ENCODE assay signal across 37 cellular contexts in the genomic region with DNA sequence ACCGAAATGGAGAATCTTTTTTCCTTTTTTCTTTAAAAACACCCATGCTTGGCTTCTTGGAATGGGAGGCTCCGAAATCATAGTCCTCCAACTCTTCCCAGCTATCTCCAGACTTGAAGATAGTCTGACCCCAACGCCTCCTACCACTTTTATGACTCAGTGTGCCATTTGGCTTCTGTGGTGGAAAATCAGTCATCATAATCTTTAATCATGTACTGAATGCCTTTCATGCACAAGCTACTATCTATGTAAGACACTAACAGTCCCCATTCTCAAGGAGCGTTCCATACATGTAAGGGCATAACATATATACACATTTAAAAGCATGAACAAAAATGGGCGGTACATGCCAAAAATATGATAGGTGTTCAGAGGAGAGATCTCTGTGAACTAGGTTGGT. TPM values are rescaled to one million over a fixed set of nuclear protein-coding genes. Genes with fewer than 3 reads are reported as not detected.
"Had no signal": no experiment of that assay in that cellular context is flagged by ENCODE, and none has a peak within 500 bp of the region (broad histone marks: within the 10 kb centered on the region; RNA-seq: fewer than 3 reads in every experiment).

No MANE protein-coding gene starts in this region.

- ATAC-seq: activated CD4-positive, CD25-positive, alpha-beta regulatory T cell treated with anti-CD3 and anti-CD28 coated beads, Interleukin-2, amount 50 U/mL, for 24 hours; activated CD8-positive, alpha-beta T cell treated with anti-CD3 and anti-CD28 coated beads for 36 hours; activated T-cell treated with anti-CD3 and anti-CD28 coated beads, Interleukin-2, amount 50 U/mL, for 4 hours; gastroesophageal sphincter; heart right ventricle; T-helper 17 cell had no signal

- H3K36me3 ChIP-seq: breast epithelium, cardiac muscle cell, colonic mucosa had no signal

- H3K9me3 Mint-ChIP-seq: activated B cell treated with CpG ODN at 0.5 μM for 24 hours; activated CD8-positive, alpha-beta T cell treated with anti-CD3 and anti-CD28 coated beads for 36 hours; activated naive CD4-positive, alpha-beta T cell treated with anti-CD3 and anti-CD28 coated beads for 36 hours; activated naive CD4-positive, alpha-beta T cell treated with anti-CD3 and anti-CD28 coated beads, Interleukin-2, amount 50 U/mL, for 24 hours; activated naive CD8-positive, alpha-beta T cell treated with anti-CD3 and anti-CD28 coated beads, Interleukin-2, amount 10 ng/mL, durations not matched to agents 7 days and 5 days; activated T-cell treated with anti-CD3 and anti-CD28 coated beads, Interleukin-2, amount 50 U/mL, for 4 hours; activated T-helper 2 cell treated with anti-CD3 and anti-CD28 coated beads, Interferon-gamma antibody, Interleukin-2, Interleukin-4, amounts not matched to agents 10 μg/mL and 5 μg/mL and 100 μg/mL, durations not matched to agents 14 hours and 24 hours and 36 hours; brain; T-helper 2 cell treated with Interferon-gamma antibody and Interleukin-4, amounts not matched to agents 5 μg/mL and 100 μg/mL, for 36 hours had no signal

- DNase-seq: activated B cell treated with CpG ODN at 0.5 μM for 24 hours; activated CD4-positive, alpha-beta T cell treated with anti-CD3 and anti-CD28 coated beads for 4 hours; activated CD4-positive, alpha-beta T cell treated with anti-CD3 and anti-CD28 coated beads, Interleukin-2, amount 50 U/mL, for 1 hour; activated CD4-positive, alpha-beta T cell treated with anti-CD3 and anti-CD28 coated beads, Interleukin-2, amount 50 U/mL, for 48 hours; activated CD8-positive, alpha-beta memory T cell treated with anti-CD3 and anti-CD28 coated beads for 24 hours; activated CD8-positive, alpha-beta T cell treated with anti-CD3 and anti-CD28 coated beads for 36 hours; activated effector memory CD4-positive, alpha-beta T cell treated with anti-CD3 and anti-CD28 coated beads, Interleukin-2, amount 50 U/mL, for 16 hours; activated naive CD4-positive, alpha-beta T cell treated with anti-CD3 and anti-CD28 coated beads for 36 hours; activated naive CD8-positive, alpha-beta T cell treated with anti-CD3 and anti-CD28 coated beads, Interleukin-2, amount 10 ng/mL, durations not matched to agents 7 days and 5 days; activated T-cell treated with anti-CD3 and anti-CD28 coated beads, Interleukin-2, amount 50 U/mL, for 4 hours; amygdala; aorta; central memory CD4-positive, alpha-beta T cell; cerebellar nuclear complex; colonic mucosa; effector CD8-positive, alpha-beta T cell; esophagus squamous epithelium; foreskin melanocyte; heart right ventricle; T-helper 1 cell; T-helper 17 cell; T1000; WERI-Rb-1 had no signal

- H3K4me1 ChIP-seq: breast epithelium, colonic mucosa, esophagus squamous epithelium, gastroesophageal sphincter, heart right ventricle had no signal

- H3K4me3 ChIP-seq: breast epithelium, cardiac muscle cell, colonic mucosa, esophagus squamous epithelium, gastroesophageal sphincter, heart right ventricle had no signal

- H3K9me3 ChIP-seq: breast epithelium, colonic mucosa, esophagus squamous epithelium, gastroesophageal sphincter, heart right ventricle had no signal

- H3K27me3 ChIP-seq: breast epithelium, cardiac muscle cell, colonic mucosa, esophagus squamous epithelium, gastroesophageal sphincter, heart right ventricle had no signal

- H3K4me1 Mint-ChIP-seq: activated B cell treated with CpG ODN at 0.5 μM for 24 hours; activated naive CD4-positive, alpha-beta T cell treated with anti-CD3 and anti-CD28 coated beads, Interleukin-2, amount 50 U/mL, for 24 hours; activated naive CD8-positive, alpha-beta T cell treated with anti-CD3 and anti-CD28 coated beads, Interleukin-2, amount 10 ng/mL, durations not matched to agents 7 days and 5 days; brain had no signal

- H3K27ac ChIP-seq: breast epithelium, cardiac muscle cell, colonic mucosa, epithelial cell of prostate, esophagus squamous epithelium, gastroesophageal sphincter, heart right ventricle, WERI-Rb-1 had no signal

- H3K4me3 Mint-ChIP-seq: activated B cell treated with CpG ODN at 0.5 μM for 24 hours; activated CD8-positive, alpha-beta T cell treated with anti-CD3 and anti-CD28 coated beads for 36 hours; activated naive CD4-positive, alpha-beta T cell treated with anti-CD3 and anti-CD28 coated beads for 36 hours; activated naive CD4-positive, alpha-beta T cell treated with anti-CD3 and anti-CD28 coated beads, Interleukin-2, amount 50 U/mL, for 24 hours; activated naive CD8-positive, alpha-beta T cell treated with anti-CD3 and anti-CD28 coated beads, Interleukin-2, amount 10 ng/mL, durations not matched to agents 7 days and 5 days; activated T-cell treated with anti-CD3 and anti-CD28 coated beads, Interleukin-2, amount 50 U/mL, for 4 hours; brain; T-helper 17 cell; T-helper 2 cell treated with Interferon-gamma antibody and Interleukin-4, amounts not matched to agents 5 μg/mL and 100 μg/mL, for 36 hours had no signal

- H3K27ac Mint-ChIP-seq: activated B cell treated with CpG ODN at 0.5 μM for 24 hours; activated CD8-positive, alpha-beta T cell treated with anti-CD3 and anti-CD28 coated beads for 36 hours; activated naive CD4-positive, alpha-beta T cell treated with anti-CD3 and anti-CD28 coated beads for 36 hours; activated naive CD4-positive, alpha-beta T cell treated with anti-CD3 and anti-CD28 coated beads, Interleukin-2, amount 50 U/mL, for 24 hours; activated naive CD8-positive, alpha-beta T cell treated with anti-CD3 and anti-CD28 coated beads, Interleukin-2, amount 10 ng/mL, durations not matched to agents 7 days and 5 days; activated T-helper 2 cell treated with anti-CD3 and anti-CD28 coated beads, Interferon-gamma antibody, Interleukin-2, Interleukin-4, amounts not matched to agents 10 μg/mL and 5 μg/mL and 100 μg/mL, durations not matched to agents 14 hours and 24 hours and 36 hours; brain; T-helper 2 cell treated with Interferon-gamma antibody and Interleukin-4, amounts not matched to agents 5 μg/mL and 100 μg/mL, for 36 hours had no signal

- H3K27me3 Mint-ChIP-seq: activated B cell treated with CpG ODN at 0.5 μM for 24 hours; activated CD8-positive, alpha-beta T cell treated with anti-CD3 and anti-CD28 coated beads for 36 hours; activated naive CD4-positive, alpha-beta T cell treated with anti-CD3 and anti-CD28 coated beads, Interleukin-2, amount 50 U/mL, for 24 hours; activated naive CD8-positive, alpha-beta T cell treated with anti-CD3 and anti-CD28 coated beads, Interleukin-2, amount 10 ng/mL, durations not matched to agents 7 days and 5 days; brain; T-helper 17 cell had no signal

RNA-seq across cellular contexts. Expression of a gene that starts 46.7 kb away (rescaled TPM):
- total RNA-seq: activated B cell treated with CpG ODN at 0.5 μM for 24 hours; activated naive CD8-positive, alpha-beta T cell treated with anti-CD3 and anti-CD28 coated beads, Interleukin-2, amount 10 ng/mL, durations not matched to agents 7 days and 5 days; colonic mucosa; dermis microvascular lymphatic vessel endothelial cell; endothelial cell of umbilical vein; fibroblast of lung; fibroblast of villous mesenchyme; glomerular endothelial cell had no signal
- polyA plus RNA-seq: endothelial cell of umbilical vein had no signal
